Comparison of ENCODE assay signal across 16 cellular contexts in genomic region chr3:29057326-29057725, GRCh38.
DNase-seq lines count a peak whose midpoint lies in the region; ATAC-seq and TF ChIP-seq lines count a peak whose summit lies in the region.
"Had no signal": no experiment of that assay in that cellular context is flagged by ENCODE, and none has a peak within 500 bp of the region (broad histone marks: within the 10 kb centered on the region; RNA-seq: fewer than 3 reads in every experiment).

No MANE protein-coding gene starts in this region.

- no peaks in the 10 kb centered on the region for H3K4me1 ChIP-seq in body of pancreas
- H3K4me1 ChIP-seq: prostate gland, SJSA1 had no signal

- H3K27me3 ChIP-seq in body of pancreas = no peaks in the 10 kb centered on the region
- H3K27me3 ChIP-seq: SJSA1 had no signal

- DNase-seq in AG20443 (ENCODE audit: low spot score) = peak; percentile 52
- DNase-seq in M059J (ENCODE audit: low read depth) = peak; percentile 80
- peak; percentile 41 for DNase-seq in ecto neural progenitor cell (ENCODE audit: low spot score)
- DNase-seq in kidney glomerular epithelial cell (lab: John Stamatoyannopoulos, UW) = peak; percentile 1
- DNase-seq in stimulated activated CD8-positive, alpha-beta memory T cell treated with anti-CD3 and anti-CD28 coated beads, Interleukin-4, amount 100 ng/mL, for 48 hours = no peak
- DNase-seq in body of pancreas = no peak
- DNase-seq in activated CD4-positive, CD25-positive, alpha-beta regulatory T cell (lab: John Stamatoyannopoulos, UW) = no peak
- DNase-seq: activated CD8-positive, alpha-beta memory T cell treated with anti-CD3 and anti-CD28 coated beads for 24 hours; activated gamma-delta T cell; central memory CD4-positive, alpha-beta T cell; Kasumi-1; mucosa of descending colon; NCI-H2029 had no signal

- H3K27ac ChIP-seq in body of pancreas = no peak overlapping the region
- H3K27ac ChIP-seq: prostate gland, SJSA1 had no signal

- no peak for ATAC-seq in body of pancreas
- no peak for ATAC-seq in GM19395 (IDR thresholded peaks at IDR 0.05; ENCODE audit: unreplicated experiment)
- ATAC-seq: mucosa of descending colon had no signal

- TF ChIP-seq POLR2A in body of pancreas (IDR thresholded peaks at IDR 0.05) = no peak

- no peaks in the 10 kb centered on the region for H3K36me3 ChIP-seq in body of pancreas (replicated peaks in 1 of 2; ENCODE audit: insufficient read depth in 1 of 2, low read depth in 2 of 2)
- H3K36me3 ChIP-seq: prostate gland, SJSA1 had no signal

- H3K9me3 ChIP-seq in body of pancreas = peaks cover 0 to 10% (median 0%) of the 10 kb centered on the region in 3 donors
- H3K9me3 ChIP-seq: prostate gland, SJSA1 had no signal

- no peak overlapping the region for H3K4me3 ChIP-seq in body of pancreas
- H3K4me3 ChIP-seq: mucosa of descending colon, prostate gland, SJSA1 had no signal

- intact Hi-C loops in body of pancreas (cut with DNase I) = no loop called here

- no peak for TF ChIP-seq CTCF in body of pancreas (IDR thresholded peaks at IDR 0.05)

Comparison
In these comparisons a context has a peak if more than half of its experiments do, and no peak if none do; other contexts are left out.
1. DNase-seq: peak in AG20443 (single experiment), M059J (single experiment), ecto neural progenitor cell (single experiment) and kidney glomerular epithelial cell (single experiment); none in stimulated activated CD8-positive, alpha-beta memory T cell treated with anti-CD3 and anti-CD28 coated beads, Interleukin-4, amount 100 ng/mL, for 48 hours (single experiment), body of pancreas (0 of 4) and activated CD4-positive, CD25-positive, alpha-beta regulatory T cell (0 of 4).